22 cellular contexts compared by ENCODE assay signal in the genomic region with DNA sequence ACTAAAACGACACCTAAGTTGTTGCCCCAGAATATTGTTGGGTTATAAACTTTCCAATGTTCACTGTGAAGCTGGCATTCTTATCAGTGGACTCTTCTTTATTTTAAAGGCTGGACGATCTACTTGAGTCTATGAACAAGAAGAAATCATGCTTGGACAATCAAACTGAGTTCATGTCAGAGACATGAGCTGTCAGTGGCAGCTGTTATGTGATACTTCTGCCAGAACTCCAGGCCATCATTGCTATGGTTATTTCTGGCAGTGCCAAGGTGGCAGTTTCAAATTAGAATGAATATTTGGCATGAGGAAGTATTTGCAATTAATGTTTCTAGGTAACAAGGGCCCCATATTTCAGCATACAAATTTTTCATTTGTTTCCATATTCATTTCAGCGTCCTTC.
"Had no signal": no experiment of that assay in that cellular context is flagged by ENCODE, and none has a peak within 500 bp of the region (broad histone marks: within the 10 kb centered on the region; RNA-seq: fewer than 3 reads in every experiment).

No MANE protein-coding gene starts in this region.

- H3K9ac ChIP-seq: neural progenitor cell had no signal

- H3K27ac ChIP-seq: colonic mucosa, dorsolateral prefrontal cortex, esophagus muscularis mucosa, gastrocnemius medialis, lower lobe of right lung, neural progenitor cell, upper lobe of left lung had no signal

- ATAC-seq: activated naive CD4-positive, alpha-beta T cell treated with anti-CD3 and anti-CD28 coated beads, Interleukin-2, amount 50 U/mL, for 72 hours; effector memory CD8-positive, alpha-beta T cell; gastrocnemius medialis; left colon; lower lobe of right lung; naive thymus-derived CD8-positive, alpha-beta T cell; WTC11 had no signal

- H3K9me3 ChIP-seq: colonic mucosa, esophagus muscularis mucosa, gastrocnemius medialis, lower lobe of right lung, upper lobe of left lung had no signal

- H3K4me2 ChIP-seq: neural progenitor cell had no signal

- DNase-seq: activated gamma-delta T cell treated with Interleukin-2 at 50 U/mL for 16 hours; activated T-cell treated with anti-CD3 and anti-CD28 coated beads, Interleukin-2, amount 50 U/mL, for 1 hour; aorta; colonic mucosa; effector memory CD8-positive, alpha-beta T cell; gastrocnemius medialis; islet precursor cell; left colon; lower lobe of right lung; mesendoderm; naive thymus-derived CD8-positive, alpha-beta T cell; posterior cingulate gyrus; stimulated activated CD4-positive, alpha-beta T cell treated with anti-CD3 and anti-CD28 coated beads, Interleukin-4, amount 100 ng/mL, for 24 hours; stimulated activated naive CD4-positive, alpha-beta T cell treated with Interleukin-2 at 50 U/mL for 16 hours; T-helper 1 cell; T-helper 9 cell; upper lobe of left lung had no signal

- H2AFZ ChIP-seq: neural progenitor cell had no signal

- H3K36me3 ChIP-seq: colonic mucosa, esophagus muscularis mucosa, gastrocnemius medialis, lower lobe of right lung, neural progenitor cell, upper lobe of left lung had no signal

- H3K4me3 ChIP-seq: colonic mucosa, dorsolateral prefrontal cortex, esophagus muscularis mucosa, gastrocnemius medialis, lower lobe of right lung, neural progenitor cell, upper lobe of left lung had no signal

- H3K4me1 ChIP-seq: colonic mucosa, esophagus muscularis mucosa, gastrocnemius medialis, lower lobe of right lung, upper lobe of left lung had no signal

- H3K27me3 ChIP-seq: colonic mucosa, dorsolateral prefrontal cortex, esophagus muscularis mucosa, gastrocnemius medialis, neural progenitor cell, upper lobe of left lung had no signal
